ENCODE assay signal across 22 cellular contexts in genomic region chr7:10079572-10079971, GRCh38.
"Had no signal": no experiment of that assay in that cellular context is flagged by ENCODE, and none has a peak within 500 bp of the region (broad histone marks: within the 10 kb centered on the region; RNA-seq: fewer than 3 reads in every experiment).

No MANE protein-coding gene starts in this region.

- H3K27ac ChIP-seq: colonic mucosa, epithelial cell of prostate, esophagus squamous epithelium, gastrocnemius medialis, heart right ventricle, left lung, lower lobe of right lung had no signal

- H3K27me3 ChIP-seq: colonic mucosa, gastrocnemius medialis, heart right ventricle, left lung had no signal

- H3K36me3 ChIP-seq: colonic mucosa, esophagus squamous epithelium, gastrocnemius medialis, heart right ventricle, left lung, lower lobe of right lung had no signal

- H3K4me3 ChIP-seq: colonic mucosa, esophagus squamous epithelium, gastrocnemius medialis, heart right ventricle, left lung, lower lobe of right lung had no signal

- H3K9me3 ChIP-seq: colonic mucosa, esophagus squamous epithelium, gastrocnemius medialis, lower lobe of right lung had no signal

- H3K4me1 ChIP-seq: colonic mucosa, gastrocnemius medialis, heart right ventricle, left lung, lower lobe of right lung had no signal

- ATAC-seq: effector memory CD8-positive, alpha-beta T cell; esophagus mucosa; gastrocnemius medialis; heart right ventricle; left cardiac atrium; left lung; left ventricle myocardium superior had no signal

- DNase-seq: colonic mucosa; cortex of kidney; effector CD8-positive, alpha-beta T cell; effector memory CD8-positive, alpha-beta T cell; endodermal cell; erythroblast; esophagus squamous epithelium; foreskin fibroblast; foreskin melanocyte; gastrocnemius medialis; glutamatergic neuron; head of caudate nucleus; heart right ventricle; hippocampal formation; left cardiac atrium; left ventricle myocardium superior; lower lobe of right lung; mesenchymal stem cell; midbrain had no signal
